1 cellular context compared by ENCODE assay signal in genomic region chr3:152302521-152303021, GRCh38.
TF ChIP-seq lines count a peak whose summit lies in the region.

No MANE protein-coding gene starts in this region.

TF ChIP-seq in WTC11, 78 proteins besides CTCF, POLR2A, EP300 and RAD21 (continued from another document):
- no peak for TF ChIP-seq ZNF317 (CRISPR knock-in tag; IDR thresholded peaks at IDR 0.05; ENCODE audit: borderline replicate concordance, low read depth)
- TF ChIP-seq ZNF512 (CRISPR knock-in tag; IDR thresholded peaks at IDR 0.05; ENCODE audit: borderline replicate concordance), result no peak
- TF ChIP-seq ZNF396 (CRISPR knock-in tag; IDR thresholded peaks at IDR 0.05; ENCODE audit: borderline replicate concordance), result no peak
- TF ChIP-seq RORB (CRISPR knock-in tag; IDR thresholded peaks at IDR 0.05), result no peak
- TF ChIP-seq SOX15 (CRISPR knock-in tag; IDR thresholded peaks at IDR 0.05), result no peak
- TF ChIP-seq JUN (CRISPR knock-in tag; IDR thresholded peaks at IDR 0.05), result no peak
- TF ChIP-seq ZNF219 (CRISPR knock-in tag; IDR thresholded peaks at IDR 0.05; ENCODE audit: borderline replicate concordance), result no peak
